Comparison of ENCODE assay signal across 27 cellular contexts in genomic region chr3:88640581-88640980, GRCh38.
"Had no signal": no experiment of that assay in that cellular context is flagged by ENCODE, and none has a peak within 500 bp of the region (broad histone marks: within the 10 kb centered on the region; RNA-seq: fewer than 3 reads in every experiment).

No MANE protein-coding gene starts in this region.

- H3K4me2 ChIP-seq: KMS-11, PC-9 had no signal

- FAIRE-seq: HTR-8/SVneo, K562 had no signal

- H3K27me3 Mint-ChIP-seq: IgD-negative memory B cell had no signal

- H3K4me1 ChIP-seq: Peyer's patch, SJSA1 had no signal

- H3K27ac ChIP-seq: HL-60, KMS-11, PC-9, Peyer's patch, SJSA1, SK-N-MC had no signal

- DNase-seq: Kasumi-1; MV-4-11; NCI-H1048; NCI-H1105; NCI-H1417; NCI-H1436 treated with DMSO at 0.1 percent for 48 hours; NCI-H1694; NCI-H187 treated with DMSO at 0.1 percent for 48 hours; NCI-H2029 treated with DMSO at 0.1 percent for 48 hours; NCI-H2171; NCI-H226; NCI-H446; NCI-H510A; NCI-H524 treated with DMSO at 0.1 percent for 48 hours; NCI-H69; NCI-H774; NK-92 treated with Interleukin-12 subunit alpha and Interleukin-12 subunit beta, amount 100 ng/mL, for 24 hours; PC-9; Peyer's patch; SIG-M5 had no signal

- H3K9ac ChIP-seq: KMS-11 had no signal

- H3K36me3 Mint-ChIP-seq: IgD-negative memory B cell had no signal

- H2AFZ ChIP-seq: PC-9 had no signal

- H3K4me3 ChIP-seq: K562, PC-9, Peyer's patch, SJSA1, SK-N-MC had no signal

- H3K36me3 ChIP-seq: Peyer's patch, SJSA1 had no signal

- H3K27me3 ChIP-seq: Peyer's patch, SJSA1 had no signal

- H3K9me3 ChIP-seq: Peyer's patch, SJSA1 had no signal

- H3K27ac Mint-ChIP-seq: IgD-negative memory B cell had no signal
